In genomic region chr6:117590447-117590846, GRCh38 we compare ENCODE assay signal across 26 cellular contexts. TPM values are rescaled to one million over a fixed set of nuclear protein-coding genes. Genes with fewer than 3 reads are reported as not detected.
DNase-seq lines count a peak whose midpoint lies in the region; ATAC-seq, FAIRE-seq and TF ChIP-seq lines count a peak whose summit lies in the region.
"Had no signal": no experiment of that assay in that cellular context is flagged by ENCODE, and none has a peak within 500 bp of the region (broad histone marks: within the 10 kb centered on the region; RNA-seq: fewer than 3 reads in every experiment).

No MANE protein-coding gene starts in this region.

- WGBS in K562 (ENCODE audit: insufficient coverage, low coverage, missing lambda C conversion rate), result 93% methylated on average over 5 of the region's 5 CpGs

- TF ChIP-seq POLR2A in K562 (conservative IDR thresholded peaks at IDR 0.05), result no peak

- no peaks in the 10 kb centered on the region for H3K27me3 ChIP-seq in K562 (ENCODE audit: control insufficient read depth in 2 of 2, insufficient read depth in 2 of 2, low read length in 2 of 2)
- H3K27me3 ChIP-seq in dorsolateral prefrontal cortex, result no peaks in the 10 kb centered on the region
- H3K27me3 ChIP-seq: BE2C, BLaER1 had no signal

- no peak for TF ChIP-seq CTCF in Calu3 (IDR thresholded peaks at IDR 0.05; ENCODE audit: unreplicated experiment)
- TF ChIP-seq CTCF in VCaP (conservative IDR thresholded peaks at IDR 0.05), result no peak
- TF ChIP-seq CTCF in K562 (IDR thresholded peaks at IDR 0.05 in 2 of 3, conservative IDR thresholded peaks at IDR 0.05 in 1 of 3; ENCODE audit: insufficient read depth in 2 of 3, low read depth in 1 of 3, low read length in 3 of 3), result no peak
- no peak for TF ChIP-seq CTCF in dorsolateral prefrontal cortex (IDR thresholded peaks at IDR 0.05 in 54 of 56, conservative IDR thresholded peaks at IDR 0.05 in 2 of 56; ENCODE audit: low read depth in 1 of 56, partially characterized antibody in 56 of 56)

- H3K4me3 ChIP-seq in K562 (no peak overlapping the region), dorsolateral prefrontal cortex (no peak overlapping the region)
- H3K4me3 ChIP-seq: BLaER1, GM12878 had no signal

- H3K27ac ChIP-seq in VCaP, result peak overlapping the region; percentile 45
- no peak overlapping the region for H3K27ac ChIP-seq in K562 (ENCODE audit: extremely low read depth, low read depth, low read length)
- no peak overlapping the region for H3K27ac ChIP-seq in dorsolateral prefrontal cortex
- H3K27ac ChIP-seq: BLaER1 had no signal

- no peak for FAIRE-seq in K562 (lab: Jason Lieb, UNC)
- FAIRE-seq: A204.1, D721Med, GM12878, GM12892, GM18507 had no signal

- POLR2A ChIA-PET in K562 (lab: Yijun Ruan, JAX), result interaction anchor here (0.6 kb wide), 2 partner anchors 22 to 1275 kb away, joined by 3 read pairs; no protein-coding TSS in a partner anchor

- BruUV-seq in Calu3 (replicated peaks; lab: Mats Ljungman, UMichigan) (no TSS peak), K562 (replicated peaks; lab: Mats Ljungman, UMichigan) (no TSS peak)

- H3K9ac ChIP-seq in K562 (ENCODE audit: insufficient read depth in 1 of 2, low read depth in 2 of 2, low read length in 2 of 2), result no peak overlapping the region
- H3K9ac ChIP-seq: BLaER1 had no signal

- H3K4me2 ChIP-seq in K562 (ENCODE audit: insufficient read depth, low read length), result no peak overlapping the region
- H3K4me2 ChIP-seq: BLaER1 had no signal

- no peak for DNase-seq in Calu3
- DNase-seq in K562 (ENCODE audit: extremely low read depth in 1 of 4, low spot score in 3 of 4), result no peak
- DNase-seq in activated naive CD4-positive, alpha-beta T cell treated with Interleukin-2 at 50 U/mL for 16 hours, result no peak
- DNase-seq in DMS153 (lab: John Stamatoyannopoulos, UW), result no peak
- DNase-seq in dorsolateral prefrontal cortex, result no peak
- DNase-seq: 8988T; ACHN; BE2C; C1 segment of cervical spinal cord; CD4-positive, alpha-beta memory T cell; CD4-positive, CD25-positive, alpha-beta regulatory T cell; CD8-positive, alpha-beta memory T cell; COR-L47; DMS53; DMS79; DND-41; EL; GDM1 had no signal

- peaks cover 75% of the 10 kb centered on the region for H3K79me2 ChIP-seq in K562 (ENCODE audit: control insufficient read depth, insufficient read depth, low read length)

- in situ Hi-C loops in K562 (cut with MboI), result no loop called here

- no peak overlapping the region for H3K4me3 Mint-ChIP-seq in Calu3 (ENCODE audit: low read depth, unreplicated experiment)
- H3K4me3 Mint-ChIP-seq: CD14-positive monocyte; CD4-positive, alpha-beta memory T cell; CD4-positive, CD25-positive, alpha-beta regulatory T cell; CD8-positive, alpha-beta memory T cell had no signal

- H3K4me1 Mint-ChIP-seq in Calu3 (ENCODE audit: low read depth, unreplicated experiment), result peaks cover 7% of the 10 kb centered on the region
- H3K4me1 Mint-ChIP-seq: CD14-positive monocyte had no signal

- no peak for ATAC-seq in K562
- ATAC-seq: GM12878 had no signal

- intact Hi-C loops in Calu3 (cut with micrococcal nuclease; ENCODE audit: unreplicated experiment) (no loop called here), K562 (cut with micrococcal nuclease) (no loop called here), dorsolateral prefrontal cortex (cut with DNase I) (no loop called here)

- H3K9me3 Mint-ChIP-seq in Calu3 (ENCODE audit: low read depth, unreplicated experiment), result no peaks in the 10 kb centered on the region
- H3K9me3 Mint-ChIP-seq: CD14-positive monocyte; CD4-positive, alpha-beta memory T cell; CD4-positive, CD25-positive, alpha-beta regulatory T cell; CD8-positive, alpha-beta memory T cell had no signal

- H3K27me3 Mint-ChIP-seq in Calu3 (ENCODE audit: unreplicated experiment), result no peaks in the 10 kb centered on the region
- H3K27me3 Mint-ChIP-seq: CD4-positive, alpha-beta memory T cell; CD4-positive, CD25-positive, alpha-beta regulatory T cell; CD8-positive, alpha-beta memory T cell had no signal

- no peaks in the 10 kb centered on the region for H3K9me1 ChIP-seq in K562 (ENCODE audit: control insufficient read depth, insufficient read depth, low read length)

- no peak overlapping the region for H2AFZ ChIP-seq in K562 (ENCODE audit: low read depth, low read length)

- H3K27ac Mint-ChIP-seq in Calu3 (ENCODE audit: unreplicated experiment), result peak overlapping the region; percentile 9
- H3K27ac Mint-ChIP-seq: CD4-positive, CD25-positive, alpha-beta regulatory T cell; CD8-positive, alpha-beta memory T cell had no signal

- no peaks in the 10 kb centered on the region; the same call in none of the 2 replicates for H4K20me1 ChIP-seq in K562 (replicated peaks; ENCODE audit: control insufficient read depth, insufficient read depth, low read length)

- H3K9me3 ChIP-seq in K562 (replicated peaks; ENCODE audit: control insufficient read depth, insufficient read depth, low read depth, low read length), result no peaks in the 10 kb centered on the region; the same call in 1 of the 2 replicates
- H3K9me3 ChIP-seq: BE2C had no signal

- H3K36me3 Mint-ChIP-seq in Calu3 (ENCODE audit: insufficient read depth, unreplicated experiment), result peaks cover 16% of the 10 kb centered on the region

- no peak for TF ChIP-seq EP300 in K562 (IDR thresholded peaks at IDR 0.05; ENCODE audit: low read length)

- CTCF ChIA-PET in Calu3 (lab: Charles Lee) (no interaction called here), K562 (lab: Yijun Ruan, JAX; ENCODE audit: low intra/inter-chr PET ratio) (no interaction called here)

- peaks cover 38% of the 10 kb centered on the region for H3K36me3 ChIP-seq in K562 (ENCODE audit: control insufficient read depth, insufficient read depth, low read length)

- peaks cover 0 to 21% of the 10 kb centered on the region in 2 experiments; a peak in 3 of 5 replicates for H3K4me1 ChIP-seq in K562 (replicated peaks in 1 of 2; ENCODE audit: control insufficient read depth in 2 of 2, insufficient read depth in 2 of 2, low read length in 2 of 2)
- H3K4me1 ChIP-seq: BE2C, BLaER1 had no signal

- TF ChIP-seq RAD21 in K562 (CRISPR knock-in tag; conservative IDR thresholded peaks at IDR 0.05 in 1 of 2, IDR thresholded peaks at IDR 0.05 in 1 of 2), result no peak

TF ChIP-seq in K562, 482 proteins besides CTCF, POLR2A, EP300 and RAD21 (continues in another document):
- TF ChIP-seq THAP7 (CRISPR knock-in tag; IDR thresholded peaks at IDR 0.05), result no peak
- no peak for TF ChIP-seq E2F8 (IDR thresholded peaks at IDR 0.05; ENCODE audit: low read depth, partially characterized antibody)
- TF ChIP-seq RBFOX2 (IDR thresholded peaks at IDR 0.05; ENCODE audit: low read depth, low read length), result no peak
- no peak for TF ChIP-seq MED1 (CRISPR knock-in tag; IDR thresholded peaks at IDR 0.05; ENCODE audit: borderline replicate concordance)

RNA-seq across cellular contexts. Expression of gene GOPC, which starts 11.9 kb away (rescaled TPM):
- total RNA-seq in Calu3 (2022) (28.8 and 33.5 TPM in 2 replicates), K562 (2014; rRNA removed) (21.1 and 22.1 TPM in 2 replicates), K562 (2014; rRNA removed; fragmentation: Illumina TruSeq; extraction: Trizol) (32.2 and 35.0 TPM in 2 replicates), K562 (2015; rRNA removed; fragmentation: Illumina TruSeq; extraction: Trizol) (27.0 and 28.7 TPM in 2 replicates), K562 (2021) (24.0 and 25.6 TPM in 2 replicates), dorsolateral prefrontal cortex (10 to 100 TPM; 15.4 to 48.0 (median 36.0) TPM)
- total RNA-seq in K562 (2011; cell fraction: chromatin; rRNA removed; ENCODE audit: low replicate concordance), result 7.2 and 21.1 TPM in 2 replicates
- total RNA-seq in K562 (2011; cell fraction: nucleolus; rRNA removed), result 5.7 and 7.8 TPM in 2 replicates
- 10.5 and 16.4 TPM in 2 replicates for total RNA-seq in K562 (2011; cell fraction: nucleoplasm; rRNA removed)
- polyA plus RNA-seq in K562 (2011; rRNA removed) (17.0 and 28.8 TPM in 2 replicates), K562 (2014; fragmentation: Illumina TruSeq; extraction: Trizol) (21.8 and 27.0 TPM in 2 replicates), K562 (2014; fragmentation: Nextera tagmentation; extraction: Ambion mirVana) (10 to 100 TPM in 1 of 2 experiments, 1 to 10 TPM in 1; 10.0 to 12.2 TPM), K562 (2014; rRNA removed) (24.2 and 27.3 TPM in 2 replicates)
- 5.2 and 7.1 TPM in 2 replicates for polyA plus RNA-seq in K562 (2011; cell fraction: cytosol; rRNA removed)
- polyA plus RNA-seq in K562 (2011; cell fraction: nucleus; rRNA removed), result 16.7 and 19.5 TPM in 2 replicates
- polyA plus RNA-seq in K562 (2012), result 15.0 and 20.3 TPM in 2 replicates
- polyA minus RNA-seq in K562 (2011; rRNA and poly(A)+ RNA removed), result 23.5 and 27.5 TPM in 2 replicates
- polyA minus RNA-seq in K562 (2011; cell fraction: cytosol; rRNA and poly(A)+ RNA removed), result 11.5 and 13.2 TPM in 2 replicates
- polyA minus RNA-seq in K562 (2011; cell fraction: nucleus; rRNA and poly(A)+ RNA removed), result 18.0 and 23.9 TPM in 2 replicates
